ENCODE assay signal across 8 cellular contexts in the genomic region with DNA sequence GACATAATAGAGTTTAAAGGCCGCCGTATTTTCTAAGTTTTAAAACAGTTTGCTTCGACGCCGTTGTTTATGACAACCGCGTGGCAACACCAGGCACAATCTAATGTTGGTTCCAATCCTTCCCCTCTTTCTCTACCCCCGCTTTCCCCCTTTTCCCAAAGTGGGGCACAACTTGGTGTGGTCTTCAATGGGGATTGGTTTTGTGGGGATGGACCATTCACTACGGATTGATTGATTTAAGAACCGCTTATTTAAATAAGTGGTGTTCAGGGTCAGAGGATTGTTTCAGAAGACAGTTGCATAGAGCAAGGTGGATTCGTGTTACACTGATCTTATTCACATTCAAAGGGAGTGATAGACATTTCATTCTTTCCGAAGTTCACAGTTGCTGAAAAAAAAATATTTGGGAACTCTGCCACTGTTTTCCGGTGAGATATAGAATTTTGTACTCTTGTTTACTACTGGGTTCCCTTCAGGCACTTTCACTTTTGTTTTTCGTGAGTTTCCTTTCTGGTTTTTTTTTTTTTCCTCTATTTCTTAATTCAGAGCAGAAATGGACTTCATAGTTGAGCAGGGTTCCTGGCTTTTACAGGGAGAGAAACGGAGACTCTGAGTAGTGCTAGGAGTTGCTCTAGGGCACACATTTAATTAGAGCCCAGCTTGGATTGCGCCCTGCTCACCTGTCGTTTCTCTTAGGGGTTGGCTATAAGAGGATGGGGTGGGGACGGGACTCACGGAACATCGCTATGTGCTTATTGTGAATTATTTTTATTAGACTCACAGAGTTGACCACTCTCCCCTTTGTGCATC.
A peak's percentile ranks its signal among the peaks of the same experiment; 100 is the strongest.
DNase-seq lines count a peak whose midpoint lies in the region; ATAC-seq and FAIRE-seq lines count a peak whose summit lies in the region.

No MANE protein-coding gene starts in this region.

- no peaks in the 10 kb centered on the region for H3K36me3 ChIP-seq in CD4-positive, alpha-beta memory T cell (ENCODE audit: insufficient read depth, low read length)

- no peaks in the 10 kb centered on the region for H3K27me3 ChIP-seq in CD4-positive, alpha-beta memory T cell (ENCODE audit: insufficient read depth, low read length)

- no peaks in the 10 kb centered on the region for H3K9me3 Mint-ChIP-seq in CD4-positive, alpha-beta memory T cell

- H3K9me3 ChIP-seq in CD4-positive, alpha-beta memory T cell (ENCODE audit: control insufficient read depth in 1 of 2, low read length in 2 of 2), result no peaks in the 10 kb centered on the region
- no peaks in the 10 kb centered on the region for H3K9me3 ChIP-seq in iPS-18c (ENCODE audit: control insufficient read depth, insufficient read depth, low read length)

- CTCF ChIA-PET in CD4-positive, alpha-beta memory T cell (lab: Charles Lee; ENCODE audit: partially characterized antibody), result interaction anchor here (0.7 to 2.7 kb wide), 3 partner anchors 8 to 1751 kb away, joined by 3 to 6 read pairs (median 3); no protein-coding TSS in a partner anchor

- peaks cover 43% of the 10 kb centered on the region for H3K4me1 ChIP-seq in CD4-positive, alpha-beta memory T cell (ENCODE audit: insufficient read depth, low read length)

- DNase-seq in CD4-positive, alpha-beta memory T cell, result peak in 4 of 5 donors; percentile 47 to 56 (median 51)
- DNase-seq in GM19239 (ENCODE audit: insufficient read length, low spot score) (no peak), NCI-H526 treated with DMSO at 0.1 percent for 48 hours (lab: John Stamatoyannopoulos, UW) (peak; percentile 66), GM19238 (ENCODE audit: insufficient read length, low spot score) (no peak)

- peak overlapping the region; percentile 95 to 99 (median 98) for H3K27ac Mint-ChIP-seq in CD4-positive, alpha-beta memory T cell

- POLR2A ChIA-PET in CD4-positive, alpha-beta memory T cell (lab: Charles Lee; ENCODE audit: partially characterized antibody), result interaction anchor here (0.7 to 7.0 kb wide), 17 partner anchors 10 to 1474 kb away, joined by 3 to 42 read pairs (median 4); partner anchors contain the start of genes JAK1, LEPR and LEPROT

- peaks cover 0 to 17% of the 10 kb centered on the region in 2 donors for H3K36me3 Mint-ChIP-seq in CD4-positive, alpha-beta memory T cell

- peak overlapping the region; percentile 84 to 97 for H3K4me3 ChIP-seq in CD4-positive, alpha-beta memory T cell (ENCODE audit: low read length in 2 of 2)
- H3K4me3 ChIP-seq in iPS-18c (ENCODE audit: insufficient read depth, low read depth, low read length) (peak overlapping the region; percentile 82), skin epidermis (peak overlapping the region; percentile 52 to 98 (median 84))

- no peak for ATAC-seq in HG02798 (IDR thresholded peaks at IDR 0.05; ENCODE audit: poor library complexity, unreplicated experiment)

- peak overlapping the region; percentile 87 for H3K27ac ChIP-seq in CD4-positive, alpha-beta memory T cell (ENCODE audit: low read depth, low read length)
- H3K27ac ChIP-seq in angular gyrus (ENCODE audit: low read depth, low read length) (peak overlapping the region; percentile 99), skin epidermis (peak overlapping the region; percentile 89 to 100 (median 98))

- intact Hi-C loops in CD4-positive, alpha-beta memory T cell (cut with micrococcal nuclease), result loop anchor here (1.0 to 10.0 kb wide), 7 partner anchors 102 to 1474 kb away; partner anchors contain the start of gene JAK1

- H3K27me3 Mint-ChIP-seq in CD4-positive, alpha-beta memory T cell, result no peaks in the 10 kb centered on the region

- FAIRE-seq in GM19239 (lab: Jason Lieb, UNC), result peak; percentile 14

- peaks cover 31 to 59% (median 46%) of the 10 kb centered on the region in 4 donors for H3K4me1 Mint-ChIP-seq in CD4-positive, alpha-beta memory T cell

- H3K4me3 Mint-ChIP-seq in CD4-positive, alpha-beta memory T cell, result peak overlapping the region; percentile 92 to 98 (median 96)

Comparison
In these comparisons a context has a peak if more than half of its experiments do, and no peak if none do; other contexts are left out.
1. DNase-seq: peak in CD4-positive, alpha-beta memory T cell (4 of 5) and NCI-H526 treated with DMSO at 0.1 percent for 48 hours (single experiment); none in GM19239 (single experiment) and GM19238 (single experiment).
2. Peak in every context shown above with its lines, with median percentiles within 50 percentile points of each other: H3K27ac ChIP-seq and H3K4me3 ChIP-seq.